ENCODE assay signal across 21 cellular contexts in genomic region chr3:56459719-56460118, GRCh38. TPM values are rescaled to one million over a fixed set of nuclear protein-coding genes. Genes with fewer than 3 reads are reported as not detected.
"Had no signal": no experiment of that assay in that cellular context is flagged by ENCODE, and none has a peak within 500 bp of the region (broad histone marks: within the 10 kb centered on the region; RNA-seq: fewer than 3 reads in every experiment).

No MANE protein-coding gene starts in this region.

- H3K27ac ChIP-seq: KMS-11, RWPE1 had no signal

- ATAC-seq: HepG2, Panc1, PC-3, SK-N-SH treated with all-trans-retinoic acid at 6 μM for 48 hours had no signal

- DNase-seq: IMR-90; Kasumi-1; MM.1S; NCI-H1092 treated with DMSO at 0.1 percent for 48 hours; NCI-H1436; NCI-H187; NCI-H2029; NCI-H2081 treated with DMSO at 0.1 percent for 48 hours; NCI-H2227 treated with DMSO at 0.1 percent for 48 hours; NCI-H524; NCI-H526 treated with DMSO at 0.1 percent for 48 hours; NCI-H748 treated with DMSO at 0.1 percent for 48 hours; NK-92 treated with Interleukin-12 subunit alpha and Interleukin-12 subunit beta, amount 100 ng/mL, for 24 hours; PC-3; SHP77 had no signal

RNA-seq across cellular contexts. Expression of gene ERC2, which starts 8.5 kb away (rescaled TPM):
- total RNA-seq: OCI-LY7 had no signal
